In the genomic region with DNA sequence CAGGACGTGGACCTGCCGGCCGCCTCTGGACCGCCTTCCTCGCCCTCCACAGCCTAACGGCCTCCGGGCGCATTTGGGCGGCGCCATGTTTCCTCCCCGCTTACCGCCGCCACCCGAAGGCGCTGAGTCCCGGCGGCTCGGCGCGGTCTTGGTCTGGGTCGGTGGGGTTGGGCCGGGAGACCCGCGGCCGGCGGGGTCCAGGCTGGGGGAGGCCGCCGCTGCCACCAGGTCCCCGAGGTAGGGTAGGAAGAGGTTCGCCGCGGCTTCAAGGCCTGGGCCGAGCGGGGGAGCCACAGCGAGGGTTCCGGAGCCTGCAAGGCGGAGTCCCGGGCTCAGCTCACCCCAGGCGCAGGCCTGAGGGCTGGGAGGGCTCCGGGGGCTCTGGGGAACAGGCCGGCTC, we compare ENCODE assay signal across 26 cellular contexts. TPM values are rescaled to one million over a fixed set of nuclear protein-coding genes. Genes with fewer than 3 reads are reported as not detected.
"Had no signal": no experiment of that assay in that cellular context is flagged by ENCODE, and none has a peak within 500 bp of the region (broad histone marks: within the 10 kb centered on the region; RNA-seq: fewer than 3 reads in every experiment).

No MANE protein-coding gene starts in this region.

- H3K27ac ChIP-seq: body of pancreas, foreskin keratinocyte, left lung, neural progenitor cell, ovary, psoas muscle, sigmoid colon, thyroid gland, vagina had no signal

- H3K4me3 ChIP-seq: body of pancreas, left lung, mucosa of descending colon, neural progenitor cell, ovary, psoas muscle, sigmoid colon, thyroid gland, vagina had no signal

- ATAC-seq: body of pancreas; foreskin keratinocyte; left lung; mucosa of descending colon; psoas muscle; stimulated activated effector memory CD8-positive, alpha-beta T cell treated with anti-CD3 and anti-CD28 coated beads, Interleukin-12 subunit alpha, Interleukin-12 subunit beta, amount 100 ng/mL, for 72 hours had no signal

- DNase-seq: activated B cell treated with CpG ODN at 0.5 μM for 24 hours; activated CD4-positive, alpha-beta memory T cell treated with anti-CD3 and anti-CD28 coated beads, Interleukin-2, amount 10 ng/mL, durations not matched to agents 7 days and 5 days; activated CD4-positive, alpha-beta T cell treated with anti-CD3 and anti-CD28 coated beads for 48 hours; activated naive CD4-positive, alpha-beta T cell treated with Interleukin-2 at 50 U/mL for 16 hours; activated naive CD8-positive, alpha-beta T cell treated with anti-CD3 and anti-CD28 coated beads, Interleukin-2, amount 10 ng/mL, durations not matched to agents 7 days and 5 days; activated T-cell treated with anti-CD3 and anti-CD28 coated beads, Interleukin-2, amount 50 U/mL, for 24 hours; amygdala; body of pancreas; foreskin keratinocyte; hypothalamus; islet precursor cell; mucosa of descending colon; naive B cell; ovary; psoas muscle; sigmoid colon; stimulated activated CD4-positive, alpha-beta T cell treated with anti-CD3 and anti-CD28 coated beads, Interleukin-4, amount 100 ng/mL, for 24 hours; thyroid gland had no signal

- H3K36me3 ChIP-seq: left lung, neural progenitor cell, ovary, sigmoid colon, thyroid gland, vagina had no signal

- H3K9me3 ChIP-seq: body of pancreas, left lung, mucosa of descending colon, psoas muscle, sigmoid colon, thyroid gland, vagina had no signal

- H3K27me3 ChIP-seq: body of pancreas, foreskin keratinocyte, neural progenitor cell, ovary, thyroid gland, vagina had no signal

- H3K4me1 ChIP-seq: body of pancreas, foreskin keratinocyte, left lung, neural progenitor cell, psoas muscle, sigmoid colon, thyroid gland, vagina had no signal

RNA-seq across cellular contexts. Expression of a gene that starts 5.5 kb away (rescaled TPM):
- total RNA-seq: activated B cell treated with CpG ODN at 0.5 μM for 24 hours; activated CD4-positive, alpha-beta memory T cell treated with anti-CD3 and anti-CD28 coated beads, Interleukin-2, amount 10 ng/mL, durations not matched to agents 7 days and 5 days; activated naive CD8-positive, alpha-beta T cell treated with anti-CD3 and anti-CD28 coated beads, Interleukin-2, amount 10 ng/mL, durations not matched to agents 7 days and 5 days; activated T-helper 2 cell treated with anti-CD3 and anti-CD28 coated beads, Interferon-gamma antibody, Interleukin-2, Interleukin-4, amounts not matched to agents 10 μg/mL and 5 μg/mL and 100 μg/mL, durations not matched to agents 14 hours and 24 hours and 36 hours; body of pancreas; cardiac septum; dermis microvascular lymphatic vessel endothelial cell; fibroblast of lung; foreskin keratinocyte; left lung; mucosa of descending colon; psoas muscle; sigmoid colon; thyroid gland; vagina had no signal
- polyA plus RNA-seq: fibroblast of lung, foreskin keratinocyte, sigmoid colon had no signal

RNA-seq across cellular contexts. Expression of a gene that starts 18.1 kb away (rescaled TPM):
- total RNA-seq: activated B cell treated with CpG ODN at 0.5 μM for 24 hours; activated CD4-positive, alpha-beta memory T cell treated with anti-CD3 and anti-CD28 coated beads, Interleukin-2, amount 10 ng/mL, durations not matched to agents 7 days and 5 days; activated naive CD8-positive, alpha-beta T cell treated with anti-CD3 and anti-CD28 coated beads, Interleukin-2, amount 10 ng/mL, durations not matched to agents 7 days and 5 days; cardiac septum; dermis microvascular lymphatic vessel endothelial cell; fibroblast of lung; foreskin keratinocyte; vagina had no signal
- polyA plus RNA-seq: fibroblast of lung, foreskin keratinocyte had no signal

RNA-seq across cellular contexts. Expression of a gene that starts 57.4 kb away (rescaled TPM):
- total RNA-seq: activated B cell treated with CpG ODN at 0.5 μM for 24 hours; activated CD4-positive, alpha-beta memory T cell treated with anti-CD3 and anti-CD28 coated beads, Interleukin-2, amount 10 ng/mL, durations not matched to agents 7 days and 5 days; activated naive CD8-positive, alpha-beta T cell treated with anti-CD3 and anti-CD28 coated beads, Interleukin-2, amount 10 ng/mL, durations not matched to agents 7 days and 5 days; activated T-helper 2 cell treated with anti-CD3 and anti-CD28 coated beads, Interferon-gamma antibody, Interleukin-2, Interleukin-4, amounts not matched to agents 10 μg/mL and 5 μg/mL and 100 μg/mL, durations not matched to agents 14 hours and 24 hours and 36 hours; body of pancreas; cardiac septum; dermis microvascular lymphatic vessel endothelial cell; fibroblast of lung; foreskin keratinocyte; left lung; mucosa of descending colon; ovary; psoas muscle; sigmoid colon; thyroid gland; vagina had no signal
- polyA plus RNA-seq: fibroblast of lung, foreskin keratinocyte, ovary, psoas muscle, sigmoid colon had no signal
